ENCODE assay signal across 10 cellular contexts in the genomic region with DNA sequence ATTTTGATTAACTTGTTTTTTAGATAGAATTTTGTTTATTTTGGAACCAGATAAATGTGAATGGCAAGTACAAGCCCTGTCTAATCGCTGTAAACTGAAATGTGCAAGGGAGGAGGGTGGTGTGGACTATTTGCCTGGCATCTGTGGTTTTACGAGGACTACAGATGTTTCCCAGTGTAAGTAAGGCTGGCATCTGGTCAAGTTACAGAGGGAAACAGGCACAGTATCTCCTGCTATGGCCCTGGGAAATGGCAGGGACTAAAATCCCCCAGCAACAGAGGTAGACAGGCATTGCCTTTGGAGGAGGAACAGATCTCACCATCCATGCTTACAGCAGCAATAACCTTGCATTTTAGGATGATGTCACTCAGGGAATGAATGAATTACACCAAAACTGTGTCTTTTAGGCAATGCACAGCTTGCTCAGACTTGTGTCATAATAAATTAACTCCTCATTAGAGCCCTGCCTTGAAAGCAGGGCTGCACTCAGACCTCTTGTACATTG.
DNase-seq lines count a peak whose midpoint lies in the region; ATAC-seq lines count a peak whose summit lies in the region.
"Had no signal": no experiment of that assay in that cellular context is flagged by ENCODE, and none has a peak within 500 bp of the region (broad histone marks: within the 10 kb centered on the region; RNA-seq: fewer than 3 reads in every experiment).

No MANE protein-coding gene starts in this region.

- peaks cover 38 to 67% of the 10 kb centered on the region in 2 donors for H3K4me1 ChIP-seq in mucosa of rectum (ENCODE audit: control insufficient read depth in 2 of 2, insufficient read depth in 2 of 2, low read length in 2 of 2)

- no peaks in the 10 kb centered on the region for H3K36me3 ChIP-seq in mucosa of rectum (ENCODE audit: control insufficient read depth in 2 of 2, insufficient read depth in 2 of 2, low read length in 2 of 2)

- peak overlapping the region in 1 of 2 donors; percentile 34 for H3K4me3 ChIP-seq in mucosa of rectum (ENCODE audit: low read length in 2 of 2)

- ATAC-seq in HG03460 (IDR thresholded peaks at IDR 0.05; ENCODE audit: unreplicated experiment), result no peak
- ATAC-seq in HG03135 (IDR thresholded peaks at IDR 0.05; ENCODE audit: unreplicated experiment), result no peak
- ATAC-seq: HCT116 had no signal

- no peaks in the 10 kb centered on the region for H3K27me3 ChIP-seq in mucosa of rectum (ENCODE audit: control insufficient read depth in 2 of 2, insufficient read depth in 2 of 2, low read length in 2 of 2)

- H3K27ac ChIP-seq in cingulate gyrus (ENCODE audit: low read depth, low read length) (peak overlapping the region; percentile 92), mucosa of rectum (ENCODE audit: low read depth in 2 of 2, low read length in 2 of 2) (peak overlapping the region; percentile 74 to 93)

- DNase-seq in AML-193 (lab: John Stamatoyannopoulos, UW) (peak; percentile 69 to 78), MV-4-11 (lab: John Stamatoyannopoulos, UW) (peak; percentile 67), NCI-H128 (lab: John Stamatoyannopoulos, UW; ENCODE audit: unreplicated experiment) (no peak), NCI-H526 (lab: John Stamatoyannopoulos, UW) (no peak)
- DNase-seq: activated naive CD8-positive, alpha-beta T cell treated with anti-CD3 and anti-CD28 coated beads, Interleukin-2, amount 10 ng/mL, durations not matched to agents 7 days and 5 days had no signal

- H3K9me3 ChIP-seq in mucosa of rectum (ENCODE audit: control insufficient read depth in 2 of 2, low read length in 2 of 2), result no peaks in the 10 kb centered on the region

- peak overlapping the region; percentile 3 to 63 for H3K9ac ChIP-seq in mucosa of rectum (ENCODE audit: low read depth in 1 of 2, low read length in 2 of 2)

Comparison
In these comparisons a context has a peak if more than half of its experiments do, and no peak if none do; other contexts are left out.
1. DNase-seq: peak in AML-193 (2 of 2) and MV-4-11 (single experiment); none in NCI-H128 (single experiment) and NCI-H526 (0 of 2).